In genomic region chr10:86400705-86401587, GRCh38 we compare ENCODE assay signal across 9 cellular contexts. TPM values are rescaled to one million over a fixed set of nuclear protein-coding genes. Genes with fewer than 3 reads are reported as not detected.
DNase-seq lines count a peak whose midpoint lies in the region; ATAC-seq, FAIRE-seq and TF ChIP-seq lines count a peak whose summit lies in the region.
"Had no signal": no experiment of that assay in that cellular context is flagged by ENCODE, and none has a peak within 500 bp of the region (broad histone marks: within the 10 kb centered on the region; RNA-seq: fewer than 3 reads in every experiment).

No MANE protein-coding gene starts in this region.

- ATAC-seq in GM21825 (IDR thresholded peaks at IDR 0.05; ENCODE audit: unreplicated experiment) = peak; percentile 26
- peak; percentile 43 for ATAC-seq in activated CD8-positive, alpha-beta memory T cell treated with anti-CD3 and anti-CD28 coated beads, Interleukin-2, amount 10 ng/mL, durations not matched to agents 7 days and 5 days

- H3K9me3 Mint-ChIP-seq in activated CD8-positive, alpha-beta memory T cell treated with anti-CD3 and anti-CD28 coated beads, Interleukin-2, amount 10 ng/mL, durations not matched to agents 7 days and 5 days (ENCODE audit: low read depth) = no peaks in the 10 kb centered on the region
- H3K9me3 Mint-ChIP-seq in nephron = peaks cover 10% of the 10 kb centered on the region

- WGBS in stomach, 5 donors = 0 to 1% (median 1%) methylated on average over 43 to 76 of the region's 76 CpGs

- peak overlapping the region; percentile 85 for H3K27ac Mint-ChIP-seq in activated CD8-positive, alpha-beta memory T cell treated with anti-CD3 and anti-CD28 coated beads, Interleukin-2, amount 10 ng/mL, durations not matched to agents 7 days and 5 days
- no peak overlapping the region for H3K27ac Mint-ChIP-seq in nephron

- H3K36me3 ChIP-seq in GM06990 (ENCODE audit: control insufficient read depth, insufficient read depth, low read length) (no peaks in the 10 kb centered on the region), endothelial cell of umbilical vein (ENCODE audit: control insufficient read depth in 2 of 2, extremely low read depth in 1 of 2, insufficient read depth in 2 of 2, low read length in 2 of 2) (no peaks in the 10 kb centered on the region), stomach (no peaks in the 10 kb centered on the region)

- peak overlapping the region; percentile 98 for H2AFZ ChIP-seq in endothelial cell of umbilical vein (ENCODE audit: low read depth, low read length)

- H3K4me1 ChIP-seq in endothelial cell of umbilical vein (ENCODE audit: control insufficient read depth, extremely low read depth, insufficient read depth, low read length) = peaks cover 23% of the 10 kb centered on the region
- peaks cover 23 to 40% (median 38%) of the 10 kb centered on the region in 4 donors for H3K4me1 ChIP-seq in stomach

- H3K27me3 ChIP-seq in GM06990 (replicated peaks; ENCODE audit: control insufficient read depth, insufficient read depth, low read length) (no peaks in the 10 kb centered on the region; the same call in 1 of the 2 replicates), endothelial cell of umbilical vein (ENCODE audit: control insufficient read depth in 2 of 2, insufficient read depth in 2 of 2, low read length in 2 of 2) (peaks cover 18% of the 10 kb centered on the region in 2 experiments), stomach (peaks cover 0 to 27% (median 3%) of the 10 kb centered on the region in 3 donors)

- intact Hi-C loops in endothelial cell of umbilical vein (cut with micrococcal nuclease) (loop anchor here (1.0 to 5.0 kb wide), 3 partner anchors 120 to 496 kb away; partner anchors contain the start of gene WAPL), stomach (cut with DNase I; ENCODE audit: low total_unique reads) (no loop called here)

- TF ChIP-seq CTCF in GM06990 (IDR thresholded peaks at IDR 0.05; ENCODE audit: insufficient read depth, low read length, poor library complexity, severe bottlenecking) = peak; percentile 14
- TF ChIP-seq CTCF in endothelial cell of umbilical vein (IDR thresholded peaks at IDR 0.05; ENCODE audit: extremely low read depth in 1 of 2, insufficient read depth in 1 of 2, low read depth in 1 of 2, low read length in 2 of 2) = peak in 1 of 2 donors; percentile 31
- TF ChIP-seq CTCF in nephron (IDR thresholded peaks at IDR 0.05; ENCODE audit: unreplicated experiment in 3 of 3) = peak in 2 of 3 experiments; percentile 6 to 14
- no peak for TF ChIP-seq CTCF in stomach (IDR thresholded peaks at IDR 0.05)

- H3K9me1 ChIP-seq in endothelial cell of umbilical vein (replicated peaks; ENCODE audit: control insufficient read depth, extremely low read depth, insufficient read depth, low read length) = no peaks in the 10 kb centered on the region

- POLR2A ChIA-PET in endothelial cell of umbilical vein (lab: Charles Lee) = interaction anchor here (1.1 kb wide), 1 partner anchor 185 kb away, joined by 4 read pairs; no protein-coding TSS in a partner anchor

- peak overlapping the region; percentile 77 for H3K4me3 ChIP-seq in GM06990 (replicated peaks; ENCODE audit: low read depth, low read length)
- peak overlapping the region in 2 of 3 experiments; percentile 48 to 57 for H3K4me3 ChIP-seq in endothelial cell of umbilical vein (replicated peaks in 1 of 3; ENCODE audit: insufficient read depth in 1 of 3, low read depth in 1 of 3, low read length in 3 of 3)
- H3K4me3 ChIP-seq in stomach = peak overlapping the region; percentile 54 to 82 (median 66)

- TF ChIP-seq POLR2A in endothelial cell of umbilical vein (IDR thresholded peaks at IDR 0.05; ENCODE audit: low read depth, low read length) (no peak), stomach (IDR thresholded peaks at IDR 0.05) (no peak)

- H3K4me2 ChIP-seq in endothelial cell of umbilical vein (ENCODE audit: insufficient read depth, low read length) = peak overlapping the region; percentile 71

- H3K9me3 ChIP-seq in endothelial cell of umbilical vein (replicated peaks; ENCODE audit: control insufficient read depth, insufficient read depth, low read length) = no peaks in the 10 kb centered on the region
- H3K9me3 ChIP-seq in stomach = no peaks in the 10 kb centered on the region

- H3K27ac ChIP-seq in endothelial cell of umbilical vein (ENCODE audit: insufficient read depth, low read depth, low read length) = no peak overlapping the region
- peak overlapping the region; percentile 73 to 91 (median 88) for H3K27ac ChIP-seq in stomach

- dilution Hi-C loops in endothelial cell of umbilical vein (cut with MboI; ENCODE audit: extremely low pct_ligation_motif_present, low sequenced_read_pairs) = no loop called here

- no peak for TF ChIP-seq EP300 in stomach (IDR thresholded peaks at IDR 0.05)

- H3K9ac ChIP-seq in endothelial cell of umbilical vein (replicated peaks; ENCODE audit: extremely low read depth, insufficient read depth, low read length) = peak overlapping the region; percentile 14

- H3K4me3 Mint-ChIP-seq in activated CD8-positive, alpha-beta memory T cell treated with anti-CD3 and anti-CD28 coated beads, Interleukin-2, amount 10 ng/mL, durations not matched to agents 7 days and 5 days = peak overlapping the region; percentile 79
- peak overlapping the region; percentile 73 to 80 (median 79) for H3K4me3 Mint-ChIP-seq in nephron

- peak; percentile 75 for DNase-seq in GM06990 (ENCODE audit: extremely low read depth, insufficient read length)
- DNase-seq in LHCN-M2 (ENCODE audit: low read depth) = peak; percentile 21
- peak; percentile 77 for DNase-seq in activated CD8-positive, alpha-beta memory T cell treated with anti-CD3 and anti-CD28 coated beads, Interleukin-2, amount 10 ng/mL, durations not matched to agents 7 days and 5 days
- no peak for DNase-seq in endothelial cell of umbilical vein (ENCODE audit: low read depth, low spot score)
- peak; percentile 67 for DNase-seq in stomach
- DNase-seq in D341Med (ENCODE audit: low spot score) = no peak

- CTCF ChIA-PET in activated CD8-positive, alpha-beta memory T cell treated with anti-CD3 and anti-CD28 coated beads, Interleukin-2, amount 10 ng/mL, durations not matched to agents 7 days and 5 days (lab: Charles Lee) = interaction anchor here (0.5 to 14.7 kb wide), 30 partner anchors 7 to 538 kb away, joined by 3 to 191 read pairs (median 6); partner anchors contain the start of gene WAPL
- CTCF ChIA-PET in endothelial cell of umbilical vein (lab: Charles Lee) = interaction anchor here (0.6 to 7.8 kb wide), 15 partner anchors 10 to 1862 kb away, joined by 3 to 213 read pairs (median 5); no protein-coding TSS in a partner anchor

- H3K27me3 Mint-ChIP-seq in activated CD8-positive, alpha-beta memory T cell treated with anti-CD3 and anti-CD28 coated beads, Interleukin-2, amount 10 ng/mL, durations not matched to agents 7 days and 5 days = peaks cover 14% of the 10 kb centered on the region
- peaks cover 59% of the 10 kb centered on the region for H3K27me3 Mint-ChIP-seq in nephron (ENCODE audit: low read depth)

- BruUV-seq in endothelial cell of umbilical vein (replicated peaks; lab: Mats Ljungman, UMichigan) = no TSS peak

- no peaks in the 10 kb centered on the region for H3K36me3 Mint-ChIP-seq in activated CD8-positive, alpha-beta memory T cell treated with anti-CD3 and anti-CD28 coated beads, Interleukin-2, amount 10 ng/mL, durations not matched to agents 7 days and 5 days
- H3K36me3 Mint-ChIP-seq in nephron (ENCODE audit: low read depth) = peaks cover 3% of the 10 kb centered on the region

- peaks cover 8% of the 10 kb centered on the region for H3K4me1 Mint-ChIP-seq in activated CD8-positive, alpha-beta memory T cell treated with anti-CD3 and anti-CD28 coated beads, Interleukin-2, amount 10 ng/mL, durations not matched to agents 7 days and 5 days
- peaks cover 21% of the 10 kb centered on the region for H3K4me1 Mint-ChIP-seq in nephron

- no peaks in the 10 kb centered on the region for H4K20me1 ChIP-seq in endothelial cell of umbilical vein (replicated peaks; ENCODE audit: control insufficient read depth, extremely low read depth, insufficient read depth, low read length)

- no peak for FAIRE-seq in endothelial cell of umbilical vein (lab: Jason Lieb, UNC)

- no peaks in the 10 kb centered on the region for H3K79me2 ChIP-seq in endothelial cell of umbilical vein (ENCODE audit: control insufficient read depth, insufficient read depth, low read length)

TF ChIP-seq in endothelial cell of umbilical vein, 7 proteins besides CTCF, POLR2A, EP300 and RAD21:
- TF ChIP-seq MAX (IDR thresholded peaks at IDR 0.05; ENCODE audit: insufficient read depth, insufficient read length) (no peak), EZH2 (IDR thresholded peaks at IDR 0.05; ENCODE audit: borderline replicate concordance, low read depth, low read length, severe bottlenecking) (peak; percentile 71)

RNA-seq across cellular contexts. Expression of gene GRID1, which starts 34.4 kb away (rescaled TPM):
- total RNA-seq in LHCN-M2 (2014; rRNA removed) (not detected in 2 replicates), endothelial cell of umbilical vein (not detected in 2 replicates), stomach (1 to 10 TPM in 4 of 5 donors, not detected in 1; 1.0 to 8.5 (median 1.9) TPM)
- not detected for polyA plus RNA-seq in LHCN-M2 (2012)
- total RNA-seq in activated CD8-positive, alpha-beta memory T cell treated with anti-CD3 and anti-CD28 coated beads, Interleukin-2, amount 10 ng/mL, durations not matched to agents 7 days and 5 days = not detected
- polyA plus RNA-seq in endothelial cell of umbilical vein (0.10 TPM in 1 of 2 replicates, not detected in the other), stomach (under 1 TPM; 0.31 to 0.63 (median 0.50) TPM)
- polyA plus RNA-seq in endothelial cell of umbilical vein (2011; cell fraction: cytosol; rRNA removed) = 0.01 TPM in 2 replicates
- polyA plus RNA-seq in endothelial cell of umbilical vein (2011; cell fraction: nucleus; rRNA removed) = not detected in 2 replicates
- not detected in 2 replicates for polyA plus RNA-seq in endothelial cell of umbilical vein (2012)
- 0.12 TPM in 1 of 2 replicates, not detected in the other for polyA minus RNA-seq in endothelial cell of umbilical vein
- polyA minus RNA-seq in endothelial cell of umbilical vein (2011; cell fraction: cytosol; rRNA and poly(A)+ RNA removed) = 1.5 TPM
- polyA minus RNA-seq in endothelial cell of umbilical vein (2011; cell fraction: nucleus; rRNA and poly(A)+ RNA removed) = 0.19 TPM in 1 of 2 replicates, not detected in the other
- total RNA-seq: lung microvascular endothelial cell had no signal

Comparison
In these comparisons a context has a peak if more than half of its experiments do, and no peak if none do; other contexts are left out.
1. DNase-seq: peak in GM06990 (single experiment), LHCN-M2 (single experiment), activated CD8-positive, alpha-beta memory T cell treated with anti-CD3 and anti-CD28 coated beads, Interleukin-2, amount 10 ng/mL, durations not matched to agents 7 days and 5 days (single experiment) and stomach (single experiment); none in endothelial cell of umbilical vein (single experiment) and D341Med (single experiment).
2. CTCF ChIP-seq: peak in GM06990 (single experiment) and nephron (2 of 3); none in stomach (0 of 7).
3. Peak in every context shown above with its lines, with median percentiles within 50 percentile points of each other: H3K4me3 ChIP-seq.